In genomic region chr4:186029731-186030421, GRCh38 we compare ENCODE assay signal across 8 cellular contexts. TPM values are rescaled to one million over a fixed set of nuclear protein-coding genes. Genes with fewer than 3 reads are reported as not detected.
DNase-seq lines count a peak whose midpoint lies in the region; ATAC-seq and TF ChIP-seq lines count a peak whose summit lies in the region.

No MANE protein-coding gene starts in this region.

- no peak for TF ChIP-seq CTCF in GM23338 (conservative IDR thresholded peaks at IDR 0.05; ENCODE audit: low read depth in 2 of 2)
- TF ChIP-seq CTCF in retinal pigment epithelial cell (conservative IDR thresholded peaks at IDR 0.05; ENCODE audit: low read depth, low read length) = no peak

- peaks cover 61% of the 10 kb centered on the region for H3K9me3 Mint-ChIP-seq in GM23338
- peaks cover 3% of the 10 kb centered on the region in 2 donors for H3K9me3 Mint-ChIP-seq in activated naive CD4-positive, alpha-beta T cell treated with anti-CD3 and anti-CD28 coated beads, Interleukin-2, amount 50 U/mL, for 72 hours

- peaks cover 53% of the 10 kb centered on the region for H3K36me3 Mint-ChIP-seq in GM23338 (ENCODE audit: low read depth)
- H3K36me3 Mint-ChIP-seq in activated naive CD4-positive, alpha-beta T cell treated with anti-CD3 and anti-CD28 coated beads, Interleukin-2, amount 50 U/mL, for 72 hours = peaks cover 0 to 3% of the 10 kb centered on the region in 2 donors

- ATAC-seq in GM23338 = peak; percentile 61
- no peak for ATAC-seq in activated naive CD4-positive, alpha-beta T cell treated with anti-CD3 and anti-CD28 coated beads, Interleukin-2, amount 50 U/mL, for 72 hours

- H3K27ac ChIP-seq in GM23338 (ENCODE audit: low read depth) = peak overlapping the region; percentile 30; the same call in 1 of the 2 replicates

- H3K4me2 ChIP-seq in GM23338 = peak overlapping the region; percentile 4

- H3K36me3 ChIP-seq in GM23338 (ENCODE audit: insufficient read depth) = no peaks in the 10 kb centered on the region

- no peaks in the 10 kb centered on the region for H3K79me2 ChIP-seq in GM23338 (replicated peaks; ENCODE audit: insufficient read depth)

- no peaks in the 10 kb centered on the region for H3F3A ChIP-seq in GM23338 (replicated peaks; ENCODE audit: low read depth)

- peaks cover 53% of the 10 kb centered on the region for H3K4me1 Mint-ChIP-seq in GM23338

- H3K27me3 Mint-ChIP-seq in GM23338 (ENCODE audit: insufficient read depth, low read depth, poor library complexity) = peaks cover 13% of the 10 kb centered on the region

- DNase-seq in GM23338 (ENCODE audit: low spot score) (peak; percentile 30), amygdala (lab: John Stamatoyannopoulos, UW) (peak in 36 of 56 donors; percentile 1 to 59 (median 16)), hepatic stellate cell (ENCODE audit: low spot score) (peak; percentile 26), retinal pigment epithelial cell (ENCODE audit: low read depth) (peak; percentile 95), DMS114 treated with DMSO at 0.1 percent for 48 hours (lab: John Stamatoyannopoulos, UW; ENCODE audit: unreplicated experiment) (no peak)
- DNase-seq in activated naive CD4-positive, alpha-beta T cell (lab: John Stamatoyannopoulos, UW) = no peak
- DNase-seq in activated naive CD4-positive, alpha-beta T cell treated with anti-CD3 and anti-CD28 coated beads, Interleukin-2, amount 50 U/mL, for 72 hours (ENCODE audit: low spot score in 2 of 2) = no peak
- DNase-seq in activated CD8-positive, alpha-beta memory T cell treated with anti-CD3 and anti-CD28 coated beads, Interleukin-2, amount 50 U/mL, for 48 hours = no peak

- peaks cover 36% of the 10 kb centered on the region for H3K4me1 ChIP-seq in GM23338 (ENCODE audit: insufficient read depth)

- H3K4me3 Mint-ChIP-seq in GM23338 = no peak overlapping the region; the same call in 2 of the 3 replicates

- no peaks in the 10 kb centered on the region; the same call in 1 of the 2 replicates for H3K9me2 ChIP-seq in GM23338 (ENCODE audit: insufficient read depth)

- H3K27me3 ChIP-seq in GM23338 (ENCODE audit: insufficient read depth) = no peaks in the 10 kb centered on the region

- H3K27ac Mint-ChIP-seq in GM23338 = peak overlapping the region; percentile 65
- H3K27ac Mint-ChIP-seq in activated naive CD4-positive, alpha-beta T cell treated with anti-CD3 and anti-CD28 coated beads, Interleukin-2, amount 50 U/mL, for 72 hours = no peak overlapping the region

- 0 out of 2 replicates have a peak overlapping the region, but pooled peaks have one; percentile 11 for H3K4me3 ChIP-seq in GM23338
- H3K4me3 ChIP-seq in retinal pigment epithelial cell (ENCODE audit: low read length) = peak overlapping the region; percentile 28

- no peak overlapping the region for H2AFZ ChIP-seq in GM23338

- H4K20me1 ChIP-seq in GM23338 (replicated peaks; ENCODE audit: insufficient read depth) = no peaks in the 10 kb centered on the region

TF ChIP-seq in GM23338, 12 proteins besides CTCF, POLR2A, EP300 and RAD21 (continues in another document):
- TF ChIP-seq ZNF331 (CRISPR knock-in tag; IDR thresholded peaks at IDR 0.05; ENCODE audit: low read depth) (no peak), STAT1 (IDR thresholded peaks at IDR 0.05; ENCODE audit: unreplicated experiment) (no peak), ZNF114 (CRISPR knock-in tag; IDR thresholded peaks at IDR 0.05) (no peak), ETS1 (IDR thresholded peaks at IDR 0.05) (no peak), JUNB (IDR thresholded peaks at IDR 0.05; ENCODE audit: unreplicated experiment) (no peak), NANOG (IDR thresholded peaks at IDR 0.05; ENCODE audit: borderline replicate concordance) (no peak), POLR2AphosphoS5 (IDR thresholded peaks at IDR 0.05; ENCODE audit: low read depth) (no peak)
- TF ChIP-seq, protein P1, sequence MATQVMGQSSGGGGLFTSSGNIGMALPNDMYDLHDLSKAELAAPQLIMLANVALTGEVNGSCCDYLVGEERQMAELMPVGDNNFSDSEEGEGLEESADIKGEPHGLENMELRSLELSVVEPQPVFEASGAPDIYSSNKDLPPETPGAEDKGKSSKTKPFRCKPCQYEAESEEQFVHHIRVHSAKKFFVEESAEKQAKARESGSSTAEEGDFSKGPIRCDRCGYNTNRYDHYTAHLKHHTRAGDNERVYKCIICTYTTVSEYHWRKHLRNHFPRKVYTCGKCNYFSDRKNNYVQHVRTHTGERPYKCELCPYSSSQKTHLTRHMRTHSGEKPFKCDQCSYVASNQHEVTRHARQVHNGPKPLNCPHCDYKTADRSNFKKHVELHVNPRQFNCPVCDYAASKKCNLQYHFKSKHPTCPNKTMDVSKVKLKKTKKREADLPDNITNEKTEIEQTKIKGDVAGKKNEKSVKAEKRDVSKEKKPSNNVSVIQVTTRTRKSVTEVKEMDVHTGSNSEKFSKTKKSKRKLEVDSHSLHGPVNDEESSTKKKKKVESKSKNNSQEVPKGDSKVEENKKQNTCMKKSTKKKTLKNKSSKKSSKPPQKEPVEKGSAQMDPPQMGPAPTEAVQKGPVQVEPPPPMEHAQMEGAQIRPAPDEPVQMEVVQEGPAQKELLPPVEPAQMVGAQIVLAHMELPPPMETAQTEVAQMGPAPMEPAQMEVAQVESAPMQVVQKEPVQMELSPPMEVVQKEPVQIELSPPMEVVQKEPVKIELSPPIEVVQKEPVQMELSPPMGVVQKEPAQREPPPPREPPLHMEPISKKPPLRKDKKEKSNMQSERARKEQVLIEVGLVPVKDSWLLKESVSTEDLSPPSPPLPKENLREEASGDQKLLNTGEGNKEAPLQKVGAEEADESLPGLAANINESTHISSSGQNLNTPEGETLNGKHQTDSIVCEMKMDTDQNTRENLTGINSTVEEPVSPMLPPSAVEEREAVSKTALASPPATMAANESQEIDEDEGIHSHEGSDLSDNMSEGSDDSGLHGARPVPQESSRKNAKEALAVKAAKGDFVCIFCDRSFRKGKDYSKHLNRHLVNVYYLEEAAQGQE (IDR thresholded peaks at IDR 0.05; ENCODE audit: unreplicated experiment) = no peak

RNA-seq across cellular contexts. Expression of gene TLR3, which starts 39.1 kb away (rescaled TPM):
- 0.27 and 0.38 TPM in 2 replicates for total RNA-seq in GM23338 (2014; rRNA removed; shearing (Covaris generic))
- 0.32 and 0.33 TPM in 2 replicates for polyA plus RNA-seq in GM23338 (2016; fragmentation: Nextera tagmentation; extraction: Ambion mirVana)
- total RNA-seq in activated naive CD4-positive, alpha-beta T cell treated with anti-CD3 and anti-CD28 coated beads, Interleukin-2, amount 50 U/mL, for 72 hours = under 1 TPM in 1 of 2 donors, not detected in 1; 0.10 TPM

Comparison
In these comparisons a context has a peak if more than half of its experiments do, and no peak if none do; other contexts are left out.
1. DNase-seq: peak in GM23338 (single experiment), amygdala (36 of 56), hepatic stellate cell (single experiment) and retinal pigment epithelial cell (single experiment); none in activated naive CD4-positive, alpha-beta T cell (0 of 4), activated naive CD4-positive, alpha-beta T cell treated with anti-CD3 and anti-CD28 coated beads, Interleukin-2, amount 50 U/mL, for 72 hours (0 of 2), activated CD8-positive, alpha-beta memory T cell treated with anti-CD3 and anti-CD28 coated beads, Interleukin-2, amount 50 U/mL, for 48 hours (single experiment) and DMS114 treated with DMSO at 0.1 percent for 48 hours (single experiment).